ENCODE assay signal across 19 cellular contexts in genomic region chr17:4547118-4547906, GRCh38. TPM values are rescaled to one million over a fixed set of nuclear protein-coding genes. Genes with fewer than 3 reads are reported as not detected.
DNase-seq lines count a peak whose midpoint lies in the region; ATAC-seq and TF ChIP-seq lines count a peak whose summit lies in the region.
"Had no signal": no experiment of that assay in that cellular context is flagged by ENCODE, and none has a peak within 500 bp of the region (broad histone marks: within the 10 kb centered on the region; RNA-seq: fewer than 3 reads in every experiment).

No MANE protein-coding gene starts in this region.

- peaks cover 4% of the 10 kb centered on the region for H3K36me3 Mint-ChIP-seq in endothelial cell (ENCODE audit: low read depth, unreplicated experiment)
- peaks cover 37 to 48% of the 10 kb centered on the region in 2 donors for H3K36me3 Mint-ChIP-seq in stimulated activated naive B cell treated with anti-CD40 and anti-IgM and Interleukin-4, amounts not matched to agents 10 μg/mL and 1 μg/mL and 100 μg/mL, for 72 hours

- CTCF ChIA-PET in HEK293 (lab: Yijun Ruan, JAX): interaction anchor here (1.3 kb wide), 1 partner anchor 19 kb away, joined by 3 read pairs; no protein-coding TSS in a partner anchor
- CTCF ChIA-PET in RWPE1 (lab: Yijun Ruan, JAX): interaction anchor here (0.5 to 0.6 kb wide), 2 partner anchors 19 to 28 kb away, joined by 3 read pairs; no protein-coding TSS in a partner anchor

- no peaks in the 10 kb centered on the region for H3K9me3 Mint-ChIP-seq in endothelial cell (ENCODE audit: unreplicated experiment)
- no peaks in the 10 kb centered on the region for H3K9me3 Mint-ChIP-seq in stimulated activated naive B cell treated with anti-CD40 and anti-IgM and Interleukin-4, amounts not matched to agents 10 μg/mL and 1 μg/mL and 100 μg/mL, for 72 hours
- H3K9me3 Mint-ChIP-seq: CD4-positive, CD25-positive, alpha-beta regulatory T cell; CD8-positive, alpha-beta memory T cell had no signal

- POLR2A ChIA-PET in HEK293 (lab: Yijun Ruan, JAX) (interaction anchor here (0.7 to 0.8 kb wide), 2 partner anchors 38 to 911 kb away, joined by 4 to 9 read pairs; partner anchors contain the start of gene SHPK), RWPE1 (lab: Yijun Ruan, JAX; ENCODE audit: low non-redundant PET) (no interaction called here)

- H3K4me3 Mint-ChIP-seq in endothelial cell (ENCODE audit: unreplicated experiment): peak overlapping the region; percentile 56
- H3K4me3 Mint-ChIP-seq in stimulated activated naive B cell treated with anti-CD40 and anti-IgM and Interleukin-4, amounts not matched to agents 10 μg/mL and 1 μg/mL and 100 μg/mL, for 72 hours: no peak overlapping the region
- H3K4me3 Mint-ChIP-seq: CD4-positive, CD25-positive, alpha-beta regulatory T cell; CD8-positive, alpha-beta memory T cell had no signal

- peaks cover 34% of the 10 kb centered on the region for H3K27me3 Mint-ChIP-seq in endothelial cell (ENCODE audit: unreplicated experiment)
- no peaks in the 10 kb centered on the region for H3K27me3 Mint-ChIP-seq in stimulated activated naive B cell treated with anti-CD40 and anti-IgM and Interleukin-4, amounts not matched to agents 10 μg/mL and 1 μg/mL and 100 μg/mL, for 72 hours
- H3K27me3 Mint-ChIP-seq: CD4-positive, CD25-positive, alpha-beta regulatory T cell; CD8-positive, alpha-beta memory T cell had no signal

- TF ChIP-seq CTCF in HEK293 (tag by site-specific recombination; IDR thresholded peaks at IDR 0.05) (no peak), RWPE1 (conservative IDR thresholded peaks at IDR 0.05; ENCODE audit: low read depth) (no peak), endothelial cell (IDR thresholded peaks at IDR 0.05; ENCODE audit: unreplicated experiment) (no peak)

- no peak for ATAC-seq in stimulated activated naive B cell treated with anti-CD40 and anti-IgM and Interleukin-4, amounts not matched to agents 10 μg/mL and 1 μg/mL and 100 μg/mL, for 72 hours (replicated peaks)
- ATAC-seq: HCT116 had no signal

- no peak overlapping the region for H3K27ac ChIP-seq in HEK293 (ENCODE audit: extremely low read depth, low read depth, low read length)
- H3K27ac ChIP-seq in RWPE1: peak overlapping the region; percentile 10

- peaks cover 32 to 95% of the 10 kb centered on the region in 2 experiments for H3K36me3 ChIP-seq in HEK293 (ENCODE audit: control insufficient read depth in 2 of 2, insufficient read depth in 1 of 2, low read length in 2 of 2)

- no peak overlapping the region for H3K27ac Mint-ChIP-seq in endothelial cell (ENCODE audit: unreplicated experiment)
- peak overlapping the region; percentile 14 for H3K27ac Mint-ChIP-seq in stimulated activated naive B cell treated with anti-CD40 and anti-IgM and Interleukin-4, amounts not matched to agents 10 μg/mL and 1 μg/mL and 100 μg/mL, for 72 hours
- H3K27ac Mint-ChIP-seq: CD4-positive, CD25-positive, alpha-beta regulatory T cell had no signal

- peaks cover 5% of the 10 kb centered on the region for H3K4me1 Mint-ChIP-seq in endothelial cell (ENCODE audit: unreplicated experiment)
- H3K4me1 Mint-ChIP-seq in stimulated activated naive B cell treated with anti-CD40 and anti-IgM and Interleukin-4, amounts not matched to agents 10 μg/mL and 1 μg/mL and 100 μg/mL, for 72 hours: peaks cover 0 to 3% of the 10 kb centered on the region in 2 donors

- no peaks in the 10 kb centered on the region for H3K9me3 ChIP-seq in HEK293 (ENCODE audit: control insufficient read depth, insufficient read depth, low read depth, low read length)
- H3K9me3 ChIP-seq: BE2C had no signal

- H3K4me3 ChIP-seq in HEK293 (ENCODE audit: low read depth, low read length): no peak overlapping the region

- H3K4me1 ChIP-seq in HEK293 (ENCODE audit: control insufficient read depth, insufficient read depth, low read length): no peaks in the 10 kb centered on the region
- H3K4me1 ChIP-seq: BE2C had no signal

- DNase-seq in RWPE1 (ENCODE audit: low spot score) (no peak), endothelial cell (ENCODE audit: low spot score) (no peak), DMS53 treated with DMSO at 0.1 percent for 48 hours (lab: John Stamatoyannopoulos, UW; ENCODE audit: unreplicated experiment) (no peak)
- DNase-seq in stimulated activated naive B cell treated with anti-CD40 and anti-IgM and Interleukin-4, amounts not matched to agents 10 μg/mL and 1 μg/mL and 100 μg/mL, for 72 hours: no peak
- DNase-seq in activated CD8-positive, alpha-beta memory T cell treated with anti-CD3 and anti-CD28 coated beads for 24 hours: no peak
- DNase-seq: ACHN; BE2C; C1 segment of cervical spinal cord; CD4-positive, CD25-positive, alpha-beta regulatory T cell; CD8-positive, alpha-beta memory T cell; COR-L47; DMS 273 treated with DMSO at 0.1 percent for 48 hours; DMS79; GDM1; GOT3 had no signal

TF ChIP-seq in HEK293, 187 proteins besides CTCF, POLR2A, EP300 and RAD21:
- TF ChIP-seq ZNF76 (tag by site-specific recombination; IDR thresholded peaks at IDR 0.05; ENCODE audit: borderline replicate concordance, low read depth) (no peak), KLF16 (tag by site-specific recombination; IDR thresholded peaks at IDR 0.05) (no peak), GLI2 (tag by site-specific recombination; IDR thresholded peaks at IDR 0.05; ENCODE audit: borderline replicate concordance, low read depth) (no peak), MEIS1 (CRISPR knock-in tag; IDR thresholded peaks at IDR 0.05; ENCODE audit: borderline replicate concordance) (no peak), ZNF677 (tag by site-specific recombination; IDR thresholded peaks at IDR 0.05) (peak; percentile 64), ZNF23 (tag by site-specific recombination; IDR thresholded peaks at IDR 0.05; ENCODE audit: borderline replicate concordance) (no peak)
- TF ChIP-seq, protein P1, sequence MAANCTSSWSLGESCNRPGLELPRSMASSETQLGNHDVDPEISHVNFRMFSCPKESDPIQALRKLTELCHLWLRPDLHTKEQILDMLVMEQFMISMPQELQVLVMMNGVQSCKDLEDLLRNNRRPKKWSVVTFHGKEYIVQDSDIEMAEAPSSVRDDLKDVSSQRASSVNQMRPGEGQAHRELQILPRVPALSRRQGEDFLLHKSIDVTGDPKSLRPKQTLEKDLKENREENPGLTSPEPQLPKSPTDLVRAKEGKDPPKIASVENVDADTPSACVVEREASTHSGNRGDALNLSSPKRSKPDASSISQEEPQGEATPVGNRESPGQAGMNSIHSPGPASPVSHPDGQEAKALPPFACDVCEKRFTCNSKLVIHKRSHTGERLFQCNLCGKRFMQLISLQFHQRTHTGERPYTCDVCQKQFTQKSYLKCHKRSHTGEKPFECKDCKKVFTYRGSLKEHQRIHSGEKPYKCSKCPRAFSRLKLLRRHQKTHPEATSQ (tag by site-specific recombination; IDR thresholded peaks at IDR 0.05): no peak

RNA-seq across cellular contexts. Expression of gene MYBBP1A, which starts 7.9 kb away (rescaled TPM):
- total RNA-seq in endothelial cell (ENCODE audit: unreplicated experiment): 32.4 TPM

RNA-seq across cellular contexts. Expression of gene GGT6, which starts 13.1 kb away (rescaled TPM):
- not detected for total RNA-seq in endothelial cell (ENCODE audit: unreplicated experiment)
- total RNA-seq: CD4-positive, CD25-positive, alpha-beta regulatory T cell; CD8-positive, alpha-beta memory T cell; Daoy; H7 had no signal

RNA-seq across cellular contexts. Expression of gene SMTNL2, which starts 37.0 kb away (rescaled TPM):
- total RNA-seq in endothelial cell (ENCODE audit: unreplicated experiment): 0.59 TPM
- total RNA-seq: CD4-positive, CD25-positive, alpha-beta regulatory T cell; CD8-positive, alpha-beta memory T cell; Daoy had no signal

RNA-seq across cellular contexts. Expression of gene SPNS2, which starts 48.6 kb away (rescaled TPM):
- total RNA-seq in endothelial cell (ENCODE audit: unreplicated experiment): 187 TPM
- total RNA-seq: Daoy had no signal
